ENCODE assay signal across 24 cellular contexts in the genomic region with DNA sequence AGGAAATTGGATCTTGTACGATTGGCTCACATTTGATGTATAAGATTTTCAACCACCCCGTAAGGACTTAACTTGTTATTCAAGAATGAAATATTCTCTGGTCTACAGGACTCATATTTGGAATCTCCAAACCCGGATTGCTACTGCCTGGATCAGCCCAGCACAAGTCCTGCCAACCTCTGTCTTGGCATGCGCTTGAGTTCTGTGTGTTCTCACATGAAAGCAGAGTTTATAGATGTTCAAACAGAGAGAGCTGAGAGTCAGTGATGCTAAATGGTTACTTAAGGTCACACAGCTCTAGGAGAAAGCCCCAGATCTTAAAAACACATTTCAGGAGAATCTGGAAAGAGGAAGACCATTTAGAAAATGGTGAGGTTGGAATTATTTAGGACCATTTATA.
DNase-seq lines count a peak whose midpoint lies in the region; ATAC-seq, FAIRE-seq and TF ChIP-seq lines count a peak whose summit lies in the region.
"Had no signal": no experiment of that assay in that cellular context is flagged by ENCODE, and none has a peak within 500 bp of the region (broad histone marks: within the 10 kb centered on the region; RNA-seq: fewer than 3 reads in every experiment).

No MANE protein-coding gene starts in this region.

- DNase-seq in HepG2 (ENCODE audit: low spot score) (no peak), right lobe of liver (peak in 2 of 3 donors; percentile 73 to 86), sigmoid colon (peak; percentile 94), NCI-H748 (lab: John Stamatoyannopoulos, UW; ENCODE audit: unreplicated experiment) (no peak)
- no peak for DNase-seq in activated naive CD8-positive, alpha-beta T cell treated with anti-CD3 and anti-CD28 coated beads, Interleukin-2, amount 50 U/mL, for 24 hours
- DNase-seq: 8988T; activated CD8-positive, alpha-beta T cell treated with anti-CD3 and anti-CD28 coated beads, Interleukin-2, amount 10 ng/mL, durations not matched to agents 7 days and 5 days; activated T-cell treated with anti-CD3 and anti-CD28 coated beads, Interleukin-2, amount 50 U/mL, for 48 hours; BE2C; hippocampal formation; kidney; NCI-H2081 treated with DMSO at 0.1 percent for 48 hours; NCI-H510A treated with DMSO at 0.1 percent for 48 hours; SJCRH30; T-helper 17 cell had no signal

- intact Hi-C loops in HepG2 (cut with micrococcal nuclease; ENCODE audit: unreplicated experiment): no loop called here
- intact Hi-C loops in right lobe of liver (cut with DNase I): no loop called here
- intact Hi-C loops in sigmoid colon (cut with DNase I): no loop called here

- POLR2A ChIA-PET in HepG2 (lab: Yijun Ruan, JAX): no interaction called here

- TF ChIP-seq RAD21 in liver (IDR thresholded peaks at IDR 0.05): peak in 1 of 2 donors; percentile 14
- TF ChIP-seq RAD21 in HepG2 (CRISPR knock-in tag; IDR thresholded peaks at IDR 0.05): no peak

- no peaks in the 10 kb centered on the region for H3K4me1 Mint-ChIP-seq in activated naive CD8-positive, alpha-beta T cell treated with anti-CD3 and anti-CD28 coated beads, Interleukin-2, amount 50 U/mL, for 24 hours

- H3K27me3 Mint-ChIP-seq in activated naive CD8-positive, alpha-beta T cell treated with anti-CD3 and anti-CD28 coated beads, Interleukin-2, amount 50 U/mL, for 24 hours: no peaks in the 10 kb centered on the region
- H3K27me3 Mint-ChIP-seq: activated naive CD8-positive, alpha-beta T cell; T-helper 17 cell had no signal

- TF ChIP-seq EP300 in HepG2 (IDR thresholded peaks at IDR 0.05; ENCODE audit: low read depth in 2 of 2, low read length in 2 of 2): no peak
- no peak for TF ChIP-seq EP300 in HepG2 (CRISPR knock-in tag; IDR thresholded peaks at IDR 0.05; ENCODE audit: borderline replicate concordance)
- peak in 3 of 4 donors; percentile 54 to 85 (median 75) for TF ChIP-seq EP300 in sigmoid colon (IDR thresholded peaks at IDR 0.05)

- H3K36me3 ChIP-seq in liver (ENCODE audit: control insufficient read depth in 4 of 4, insufficient read depth in 3 of 4, low read depth in 1 of 4, low read length in 3 of 4) (no peaks in the 10 kb centered on the region), HepG2 (replicated peaks in 1 of 2; ENCODE audit: control insufficient read depth in 1 of 2, insufficient read depth in 2 of 2, low read length in 2 of 2) (no peaks in the 10 kb centered on the region), right lobe of liver (no peaks in the 10 kb centered on the region), sigmoid colon (no peaks in the 10 kb centered on the region)
- H3K36me3 ChIP-seq: BE2C, breast epithelium, SJCRH30 had no signal

- no peak overlapping the region for H2AFZ ChIP-seq in HepG2 (ENCODE audit: low read length)

- 62% methylated on average over 4 of the region's 4 CpGs for WGBS in liver
- 59% methylated on average over 4 of the region's 4 CpGs for WGBS in HepG2 (ENCODE audit: low lambda C conversion rate)
- 50% methylated on average over 4 of the region's 4 CpGs for WGBS in right lobe of liver (ENCODE audit: insufficient coverage, low coverage, low lambda C conversion rate, missing lambda C conversion rate)
- 85 to 95% methylated on average over 4 of the region's 4 CpGs for WGBS in sigmoid colon, 2 donors

- H3K9me3 Mint-ChIP-seq in activated naive CD8-positive, alpha-beta T cell treated with anti-CD3 and anti-CD28 coated beads, Interleukin-2, amount 50 U/mL, for 24 hours: no peaks in the 10 kb centered on the region

- H3K79me2 ChIP-seq in HepG2 (ENCODE audit: insufficient read depth, low read length): no peaks in the 10 kb centered on the region

- no peaks in the 10 kb centered on the region for H3K9me3 ChIP-seq in liver (ENCODE audit: control insufficient read depth in 4 of 4, low read length in 3 of 4)
- no peaks in the 10 kb centered on the region for H3K9me3 ChIP-seq in HepG2 (ENCODE audit: low read length)
- no peaks in the 10 kb centered on the region for H3K9me3 ChIP-seq in right lobe of liver
- no peaks in the 10 kb centered on the region for H3K9me3 ChIP-seq in sigmoid colon
- H3K9me3 ChIP-seq: BE2C, breast epithelium, SJCRH30 had no signal

- no peak overlapping the region for H3K9ac ChIP-seq in liver (ENCODE audit: low read depth in 1 of 2, low read length in 2 of 2)
- H3K9ac ChIP-seq in HepG2 (ENCODE audit: insufficient read depth, low read depth, low read length): no peak overlapping the region

- no peak overlapping the region for H3K4me3 ChIP-seq in liver (ENCODE audit: low read depth in 1 of 3, low read length in 3 of 3)
- no peak overlapping the region for H3K4me3 ChIP-seq in HepG2 (replicated peaks in 1 of 3; ENCODE audit: insufficient read depth in 1 of 3, low read depth in 2 of 3, low read length in 3 of 3)
- no peak overlapping the region for H3K4me3 ChIP-seq in right lobe of liver
- H3K4me3 ChIP-seq in sigmoid colon: no peak overlapping the region
- H3K4me3 ChIP-seq: breast epithelium, dorsolateral prefrontal cortex, SJCRH30 had no signal

- BruUV-seq in HepG2 (replicated peaks; lab: Mats Ljungman, UMichigan): no TSS peak

- ATAC-seq in HepG2: no peak
- ATAC-seq in right lobe of liver: peak; percentile 71 to 91 (median 90)
- ATAC-seq in HG03095 (IDR thresholded peaks at IDR 0.05; ENCODE audit: unreplicated experiment): no peak
- no peak for ATAC-seq in activated naive CD8-positive, alpha-beta T cell treated with anti-CD3 and anti-CD28 coated beads, Interleukin-2, amount 50 U/mL, for 24 hours
- no peak for ATAC-seq in HG03469 (IDR thresholded peaks at IDR 0.05; ENCODE audit: unreplicated experiment)
- ATAC-seq: activated CD8-positive, alpha-beta T cell treated with anti-CD3 and anti-CD28 coated beads, Interleukin-2, amount 10 ng/mL, durations not matched to agents 7 days and 5 days; T-helper 17 cell; WTC11 had no signal

- no peaks in the 10 kb centered on the region for H4K20me1 ChIP-seq in HepG2 (ENCODE audit: insufficient read depth, low read length)

- in situ Hi-C loops in HepG2 (cut with HindIII; ENCODE audit: extremely low pct_ligation_motif_present, low pct_unique_long_range_greater_than_20kb): no loop called here

- H3K4me1 ChIP-seq in liver (ENCODE audit: control insufficient read depth in 4 of 4, insufficient read depth in 4 of 4, low read length in 3 of 4) (peaks cover 0 to 16% (median 5%) of the 10 kb centered on the region in 4 donors), HepG2 (ENCODE audit: insufficient read depth, low read length) (no peaks in the 10 kb centered on the region), right lobe of liver (peaks cover 0 to 32% (median 3%) of the 10 kb centered on the region in 4 donors), sigmoid colon (peaks cover 0 to 91% (median 75%) of the 10 kb centered on the region in 4 donors)
- H3K4me1 ChIP-seq: breast epithelium had no signal

- no peak for FAIRE-seq in HepG2 (lab: Jason Lieb, UNC)
- FAIRE-seq: H54, kidney had no signal

- no peak for TF ChIP-seq POLR2A in HepG2 (IDR thresholded peaks at IDR 0.05; ENCODE audit: insufficient read depth in 1 of 2, low read depth in 2 of 2, low read length in 2 of 2)
- no peak for TF ChIP-seq POLR2A in right lobe of liver (IDR thresholded peaks at IDR 0.05)
- no peak for TF ChIP-seq POLR2A in sigmoid colon (IDR thresholded peaks at IDR 0.05)

- no peak overlapping the region for H3K27ac Mint-ChIP-seq in activated naive CD8-positive, alpha-beta T cell treated with anti-CD3 and anti-CD28 coated beads, Interleukin-2, amount 50 U/mL, for 24 hours
- H3K27ac Mint-ChIP-seq: activated CD8-positive, alpha-beta T cell treated with anti-CD3 and anti-CD28 coated beads, Interleukin-2, amount 10 ng/mL, durations not matched to agents 7 days and 5 days; activated naive CD8-positive, alpha-beta T cell; WTC11 had no signal

- CTCF ChIA-PET in HepG2 (lab: Yijun Ruan, JAX; ENCODE audit: low intra/inter-chr PET ratio, low total read pairs): no interaction called here

- no peaks in the 10 kb centered on the region for H3K27me3 ChIP-seq in liver (ENCODE audit: control insufficient read depth in 4 of 4, insufficient read depth in 4 of 4, low read length in 3 of 4)
- no peaks in the 10 kb centered on the region for H3K27me3 ChIP-seq in HepG2 (ENCODE audit: control insufficient read depth in 1 of 2, insufficient read depth in 2 of 2, low read length in 2 of 2)
- no peaks in the 10 kb centered on the region for H3K27me3 ChIP-seq in right lobe of liver
- H3K27me3 ChIP-seq in sigmoid colon: no peaks in the 10 kb centered on the region
- H3K27me3 ChIP-seq: BE2C, breast epithelium, dorsolateral prefrontal cortex, SJCRH30 had no signal

- no peak overlapping the region for H3K4me3 Mint-ChIP-seq in activated naive CD8-positive, alpha-beta T cell treated with anti-CD3 and anti-CD28 coated beads, Interleukin-2, amount 50 U/mL, for 24 hours
- H3K4me3 Mint-ChIP-seq: activated CD8-positive, alpha-beta T cell treated with anti-CD3 and anti-CD28 coated beads, Interleukin-2, amount 10 ng/mL, durations not matched to agents 7 days and 5 days; activated naive CD8-positive, alpha-beta T cell; T-helper 17 cell; WTC11 had no signal

- H3K4me2 ChIP-seq in HepG2 (ENCODE audit: low read depth, low read length): no peak overlapping the region

- H3K27ac ChIP-seq in liver (ENCODE audit: low read depth in 1 of 2, low read length in 2 of 2) (no peak overlapping the region), HepG2 (ENCODE audit: extremely low read length, insufficient read depth, low read length) (no peak overlapping the region), right lobe of liver (peak overlapping the region in 1 of 3 donors; percentile 30), sigmoid colon (peak overlapping the region; percentile 66 to 88 (median 83))
- H3K27ac ChIP-seq: HL-60, SJCRH30 had no signal

- H3K36me3 Mint-ChIP-seq in activated naive CD8-positive, alpha-beta T cell treated with anti-CD3 and anti-CD28 coated beads, Interleukin-2, amount 50 U/mL, for 24 hours (ENCODE audit: low read depth): no peaks in the 10 kb centered on the region
- H3K36me3 Mint-ChIP-seq: activated naive CD8-positive, alpha-beta T cell; WTC11 had no signal

- TF ChIP-seq CTCF in liver (IDR thresholded peaks at IDR 0.05; ENCODE audit: low read depth, low read length, missing input control): no peak
- TF ChIP-seq CTCF in HepG2 (CRISPR knock-in tag; IDR thresholded peaks at IDR 0.05): no peak
- no peak for TF ChIP-seq CTCF in right lobe of liver (IDR thresholded peaks at IDR 0.05)
- TF ChIP-seq CTCF in sigmoid colon (IDR thresholded peaks at IDR 0.05): no peak

TF ChIP-seq in liver, 16 proteins besides CTCF, POLR2A, EP300 and RAD21:
- TF ChIP-seq NR2F2 (IDR thresholded peaks at IDR 0.05): no peak
- TF ChIP-seq SP1 (IDR thresholded peaks at IDR 0.05): peak; percentile 22
- peak; percentile 63 to 67 for TF ChIP-seq RXRA (IDR thresholded peaks at IDR 0.05)
- peak; percentile 8 to 32 for TF ChIP-seq HNF4A (conservative IDR thresholded peaks at IDR 0.05)

TF ChIP-seq in HepG2, 621 proteins besides CTCF, POLR2A, EP300 and RAD21 (continues in another document):
- no peak for TF ChIP-seq ZNF138 (CRISPR knock-in tag; IDR thresholded peaks at IDR 0.05; ENCODE audit: low read depth)
- TF ChIP-seq NONO (IDR thresholded peaks at IDR 0.05): no peak
- no peak for TF ChIP-seq NONO (CRISPR knock-in tag; conservative IDR thresholded peaks at IDR 0.05)
- TF ChIP-seq RFXANK (CRISPR knock-in tag; IDR thresholded peaks at IDR 0.05): no peak
- TF ChIP-seq PCBP1 (IDR thresholded peaks at IDR 0.05; ENCODE audit: borderline replicate concordance, low read depth, low read length): no peak

Comparison
In these comparisons a context has a peak if more than half of its experiments do, and no peak if none do; other contexts are left out.
1. ATAC-seq: peak in right lobe of liver (4 of 4); none in HepG2 (single experiment), HG03095 (single experiment), activated naive CD8-positive, alpha-beta T cell treated with anti-CD3 and anti-CD28 coated beads, Interleukin-2, amount 50 U/mL, for 24 hours (single experiment) and HG03469 (single experiment).
2. DNase-seq: peak in right lobe of liver (2 of 3) and sigmoid colon (single experiment); none in HepG2 (single experiment), activated naive CD8-positive, alpha-beta T cell treated with anti-CD3 and anti-CD28 coated beads, Interleukin-2, amount 50 U/mL, for 24 hours (single experiment) and NCI-H748 (single experiment).
3. H3K27ac ChIP-seq: peak in sigmoid colon (4 of 4); none in liver (0 of 2) and HepG2 (single experiment).